In genomic region chr17:72590882-72591499, GRCh38 we compare ENCODE assay signal across 9 cellular contexts.
DNase-seq lines count a peak whose midpoint lies in the region; ATAC-seq, FAIRE-seq and TF ChIP-seq lines count a peak whose summit lies in the region.
"Had no signal": no experiment of that assay in that cellular context is flagged by ENCODE, and none has a peak within 500 bp of the region (broad histone marks: within the 10 kb centered on the region; RNA-seq: fewer than 3 reads in every experiment).

No MANE protein-coding gene starts in this region.

- no peak for ATAC-seq in left cardiac atrium
- ATAC-seq in activated naive CD8-positive, alpha-beta T cell treated with anti-CD3 and anti-CD28 coated beads, Interleukin-2, amount 50 U/mL, for 24 hours, result no peak
- no peak for ATAC-seq in GM21717 (IDR thresholded peaks at IDR 0.05; ENCODE audit: unreplicated experiment)
- ATAC-seq in GM18907 (IDR thresholded peaks at IDR 0.05; ENCODE audit: unreplicated experiment), result no peak

- H3K4me1 ChIP-seq in cardiac muscle cell (ENCODE audit: low read depth) (no peaks in the 10 kb centered on the region), keratinocyte (ENCODE audit: control insufficient read depth, extremely low read depth, insufficient read depth, low read length) (peaks cover 31% of the 10 kb centered on the region), tibial nerve (peaks cover 0 to 45% (median 8%) of the 10 kb centered on the region in 4 donors)

- H3K9ac ChIP-seq in keratinocyte (ENCODE audit: control insufficient read depth, extremely low read depth, insufficient read depth, low read length), result peak overlapping the region; percentile 82

- H3K36me3 Mint-ChIP-seq in activated naive CD8-positive, alpha-beta T cell treated with anti-CD3 and anti-CD28 coated beads, Interleukin-2, amount 50 U/mL, for 24 hours (ENCODE audit: low read depth), result no peaks in the 10 kb centered on the region

- H3K36me3 ChIP-seq in cardiac muscle cell (no peaks in the 10 kb centered on the region), keratinocyte (ENCODE audit: control insufficient read depth in 2 of 2, extremely low read depth in 1 of 2, insufficient read depth in 2 of 2, low read length in 2 of 2) (no peaks in the 10 kb centered on the region), tibial nerve (no peaks in the 10 kb centered on the region)
- H3K36me3 ChIP-seq: neutrophil had no signal

- H3K27ac ChIP-seq in cardiac muscle cell (no peak overlapping the region), keratinocyte (ENCODE audit: control insufficient read depth, insufficient read depth, low read length) (peak overlapping the region; percentile 97), tibial nerve (peak overlapping the region in 3 of 4 donors; percentile 84 to 91 (median 89))
- H3K27ac ChIP-seq: neutrophil had no signal

- TF ChIP-seq POLR2A in tibial nerve (IDR thresholded peaks at IDR 0.05), result no peak

- DNase-seq in cardiac muscle cell (ENCODE audit: low read depth in 1 of 2, low spot score in 1 of 2) (no peak), left cardiac atrium (no peak), keratinocyte (ENCODE audit: low read depth, low spot score) (no peak), tibial nerve (ENCODE audit: low spot score in 2 of 2) (no peak), inferior parietal cortex (ENCODE audit: extremely low spot score) (no peak)
- no peak for DNase-seq in activated naive CD8-positive, alpha-beta T cell treated with anti-CD3 and anti-CD28 coated beads, Interleukin-2, amount 50 U/mL, for 24 hours

- peaks cover 23% of the 10 kb centered on the region for H3K4me1 Mint-ChIP-seq in activated naive CD8-positive, alpha-beta T cell treated with anti-CD3 and anti-CD28 coated beads, Interleukin-2, amount 50 U/mL, for 24 hours

- intact Hi-C loops in left cardiac atrium (cut with DNase I), result no loop called here

- H3K9me3 ChIP-seq in cardiac muscle cell (ENCODE audit: low read depth), result no peaks in the 10 kb centered on the region
- no peaks in the 10 kb centered on the region for H3K9me3 ChIP-seq in keratinocyte (ENCODE audit: control insufficient read depth, low read depth, low read length)
- no peaks in the 10 kb centered on the region for H3K9me3 ChIP-seq in tibial nerve
- H3K9me3 ChIP-seq: neutrophil had no signal

- TF ChIP-seq CTCF in cardiac muscle cell (IDR thresholded peaks at IDR 0.05; ENCODE audit: low read depth, low read length) (no peak), keratinocyte (optimal IDR thresholded peaks at IDR 0.05 in 1 of 3, IDR thresholded peaks at IDR 0.05 in 1 of 3, conservative IDR thresholded peaks at IDR 0.05 in 1 of 3; ENCODE audit: extremely low read depth in 1 of 3, insufficient read depth in 2 of 3, low read length in 3 of 3) (no peak), tibial nerve (IDR thresholded peaks at IDR 0.05) (no peak)

- FAIRE-seq in keratinocyte (lab: Jason Lieb, UNC), result peak; percentile 60

- H2AFZ ChIP-seq in keratinocyte (ENCODE audit: control insufficient read depth, low read length), result no peak overlapping the region

- H3K4me3 ChIP-seq in cardiac muscle cell (peak overlapping the region; percentile 54), keratinocyte (ENCODE audit: control insufficient read depth in 2 of 3, extremely low read depth in 1 of 3, insufficient read depth in 2 of 3, low read depth in 1 of 3, low read length in 3 of 3) (peak overlapping the region; percentile 81 to 91 (median 86)), tibial nerve (peak overlapping the region; percentile 66 to 71 (median 68))

- no peaks in the 10 kb centered on the region for H3K9me3 Mint-ChIP-seq in activated naive CD8-positive, alpha-beta T cell treated with anti-CD3 and anti-CD28 coated beads, Interleukin-2, amount 50 U/mL, for 24 hours

- H3K27me3 Mint-ChIP-seq in activated naive CD8-positive, alpha-beta T cell treated with anti-CD3 and anti-CD28 coated beads, Interleukin-2, amount 50 U/mL, for 24 hours, result peaks cover 51% of the 10 kb centered on the region

- H4K20me1 ChIP-seq in keratinocyte (ENCODE audit: control insufficient read depth, extremely low read depth, insufficient read depth, low read length), result no peaks in the 10 kb centered on the region

- dilution Hi-C loops in keratinocyte (cut with MboI; ENCODE audit: extremely low pct_ligation_motif_present, low sequenced_read_pairs), result no loop called here

- H3K4me2 ChIP-seq in keratinocyte (ENCODE audit: control insufficient read depth, extremely low read depth, insufficient read depth, low read depth, low read length), result peak overlapping the region; percentile 79

- peak overlapping the region; percentile 35 for H3K4me3 Mint-ChIP-seq in activated naive CD8-positive, alpha-beta T cell treated with anti-CD3 and anti-CD28 coated beads, Interleukin-2, amount 50 U/mL, for 24 hours

- H3K79me2 ChIP-seq in keratinocyte (ENCODE audit: control insufficient read depth, insufficient read depth, low read length), result peaks cover 59% of the 10 kb centered on the region

- 21 to 30% methylated on average over 16 of the region's 16 CpGs for WGBS in tibial nerve, 2 donors

- H3K27ac Mint-ChIP-seq in activated naive CD8-positive, alpha-beta T cell treated with anti-CD3 and anti-CD28 coated beads, Interleukin-2, amount 50 U/mL, for 24 hours, result no peak overlapping the region

- H3K27me3 ChIP-seq in cardiac muscle cell (peaks cover 19% of the 10 kb centered on the region), keratinocyte (ENCODE audit: control insufficient read depth, extremely low read depth, insufficient read depth, low read length) (no peaks in the 10 kb centered on the region), tibial nerve (peaks cover 0 to 18% of the 10 kb centered on the region in 2 donors)

- TF ChIP-seq EP300 in tibial nerve (IDR thresholded peaks at IDR 0.05), result no peak

- H3K9me1 ChIP-seq in keratinocyte (ENCODE audit: control insufficient read depth, extremely low read depth, insufficient read depth, low read length), result no peaks in the 10 kb centered on the region
